1 cellular context compared by ENCODE assay signal in genomic region chr1:219575563-219575962, GRCh38.
TF ChIP-seq lines count a peak whose summit lies in the region.

No MANE protein-coding gene starts in this region.

TF ChIP-seq in GM23338, 12 proteins besides CTCF, POLR2A, EP300 and RAD21 (continued from another document):
- TF ChIP-seq REST (IDR thresholded peaks at IDR 0.05; ENCODE audit: unreplicated experiment) (no peak), POLR2AphosphoS5 (IDR thresholded peaks at IDR 0.05; ENCODE audit: low read depth) (no peak), ZNF114 (CRISPR knock-in tag; IDR thresholded peaks at IDR 0.05) (no peak), CREB1 (CRISPR knock-in tag; IDR thresholded peaks at IDR 0.05; ENCODE audit: low read depth) (no peak), EZH2phosphoT487 (IDR thresholded peaks at IDR 0.05; ENCODE audit: unreplicated experiment) (no peak), ZNF331 (CRISPR knock-in tag; IDR thresholded peaks at IDR 0.05; ENCODE audit: low read depth) (no peak), NANOG (IDR thresholded peaks at IDR 0.05; ENCODE audit: borderline replicate concordance) (no peak), JUNB (IDR thresholded peaks at IDR 0.05; ENCODE audit: unreplicated experiment) (no peak)
